ENCODE assay signal across 9 cellular contexts in genomic region chr9:70260606-70261005, GRCh38. TPM values are rescaled to one million over a fixed set of nuclear protein-coding genes. Genes with fewer than 3 reads are reported as not detected.
DNase-seq lines count a peak whose midpoint lies in the region; ATAC-seq and TF ChIP-seq lines count a peak whose summit lies in the region.
"Had no signal": no experiment of that assay in that cellular context is flagged by ENCODE, and none has a peak within 500 bp of the region (broad histone marks: within the 10 kb centered on the region; RNA-seq: fewer than 3 reads in every experiment).

No MANE protein-coding gene starts in this region.

- H3K27me3 Mint-ChIP-seq in natural killer cell treated with Interleukin-12 subunit alpha and Interleukin-12 subunit beta and Interleukin-15 and Interleukin-18, amount 100 ng/mL, for 72 hours, result peaks cover 0 to 3% of the 10 kb centered on the region in 2 donors

- peaks cover 84% of the 10 kb centered on the region for H3K79me2 ChIP-seq in GM23248 (ENCODE audit: insufficient read depth)

- H3K36me3 Mint-ChIP-seq in activated naive CD4-positive, alpha-beta T cell treated with anti-CD3 and anti-CD28 coated beads, Interleukin-2, amount 50 U/mL, for 72 hours, result peaks cover 48 to 52% of the 10 kb centered on the region in 2 donors
- peaks cover 36% of the 10 kb centered on the region for H3K36me3 Mint-ChIP-seq in natural killer cell treated with Interleukin-12 subunit alpha and Interleukin-12 subunit beta and Interleukin-15 and Interleukin-18, amount 100 ng/mL, for 72 hours

- H3K9me2 ChIP-seq in GM23248 (ENCODE audit: insufficient read depth), result no peaks in the 10 kb centered on the region

- in situ Hi-C loops in GM23248 (cut with MboI), result no loop called here

- peaks cover 73% of the 10 kb centered on the region for H3K4me1 ChIP-seq in GM23248 (ENCODE audit: insufficient read depth)

- CTCF ChIA-PET in HEK293T (lab: Yijun Ruan, JAX), result no interaction called here

- H3K36me3 ChIP-seq in GM23248 (ENCODE audit: low read depth), result peaks cover 38% of the 10 kb centered on the region
- H3K36me3 ChIP-seq: colonic mucosa had no signal

- ATAC-seq in activated naive CD4-positive, alpha-beta T cell treated with anti-CD3 and anti-CD28 coated beads, Interleukin-2, amount 50 U/mL, for 72 hours, result no peak
- no peak for ATAC-seq in natural killer cell treated with Interleukin-12 subunit alpha and Interleukin-12 subunit beta and Interleukin-15 and Interleukin-18, amount 100 ng/mL, for 72 hours
- no peak for ATAC-seq in activated CD4-positive, CD25-positive, alpha-beta regulatory T cell treated with anti-CD3 and anti-CD28 coated beads, Interleukin-2, amount 50 U/mL, for 24 hours

- H4K20me1 ChIP-seq in GM23248 (ENCODE audit: insufficient read depth), result peaks cover 10% of the 10 kb centered on the region; the same call in 1 of the 2 replicates

- peaks cover 42 to 48% of the 10 kb centered on the region in 2 donors for H3K4me1 Mint-ChIP-seq in natural killer cell treated with Interleukin-12 subunit alpha and Interleukin-12 subunit beta and Interleukin-15 and Interleukin-18, amount 100 ng/mL, for 72 hours (ENCODE audit: low read depth in 2 of 2)

- H3K4me3 ChIP-seq in GM12875 (ENCODE audit: low read depth, low read length) (peak overlapping the region; percentile 12), GM23248 (peak overlapping the region; percentile 92)

- no peak overlapping the region for H3K27ac ChIP-seq in GM23248
- H3K27ac ChIP-seq: colonic mucosa had no signal

- peak overlapping the region; percentile 91 for H3K4me2 ChIP-seq in GM23248 (ENCODE audit: unreplicated experiment)

- peak overlapping the region; percentile 93 for H3K4me3 Mint-ChIP-seq in natural killer cell treated with Interleukin-12 subunit alpha and Interleukin-12 subunit beta and Interleukin-15 and Interleukin-18, amount 100 ng/mL, for 72 hours

- H3K9me3 ChIP-seq in GM23248 (ENCODE audit: low read depth), result no peaks in the 10 kb centered on the region
- H3K9me3 ChIP-seq: colonic mucosa had no signal

- peaks cover 28% of the 10 kb centered on the region for H3F3A ChIP-seq in GM23248 (ENCODE audit: insufficient read depth)

- TF ChIP-seq CTCF in GM12875 (IDR thresholded peaks at IDR 0.05; ENCODE audit: borderline replicate concordance, insufficient read depth, low read depth, low read length), result no peak

- H3K27ac Mint-ChIP-seq in activated naive CD4-positive, alpha-beta T cell treated with anti-CD3 and anti-CD28 coated beads, Interleukin-2, amount 50 U/mL, for 72 hours, result peak overlapping the region; percentile 2 to 95
- H3K27ac Mint-ChIP-seq in natural killer cell treated with Interleukin-12 subunit alpha and Interleukin-12 subunit beta and Interleukin-15 and Interleukin-18, amount 100 ng/mL, for 72 hours, result peak overlapping the region in 1 of 2 donors; percentile 87

- H3K9me3 Mint-ChIP-seq in activated naive CD4-positive, alpha-beta T cell treated with anti-CD3 and anti-CD28 coated beads, Interleukin-2, amount 50 U/mL, for 72 hours, result no peaks in the 10 kb centered on the region
- H3K9me3 Mint-ChIP-seq in natural killer cell treated with Interleukin-12 subunit alpha and Interleukin-12 subunit beta and Interleukin-15 and Interleukin-18, amount 100 ng/mL, for 72 hours, result no peaks in the 10 kb centered on the region

- H3K9ac ChIP-seq in GM23248, result no peak overlapping the region

- POLR2A ChIA-PET in HEK293T (lab: Yijun Ruan, JAX), result interaction anchor here (0.6 kb wide), 1 partner anchor 26 kb away, joined by 3 read pairs; no protein-coding TSS in a partner anchor

- DNase-seq in GM23248, result no peak
- DNase-seq in activated naive CD4-positive, alpha-beta T cell treated with anti-CD3 and anti-CD28 coated beads, Interleukin-2, amount 50 U/mL, for 72 hours (ENCODE audit: low spot score in 2 of 2), result no peak
- no peak for DNase-seq in natural killer cell treated with Interleukin-12 subunit alpha and Interleukin-12 subunit beta and Interleukin-15 and Interleukin-18, amount 100 ng/mL, for 72 hours (ENCODE audit: low spot score)
- DNase-seq in HEK293T (ENCODE audit: extremely low spot score), result no peak
- no peak for DNase-seq in D341Med (ENCODE audit: low spot score)
- DNase-seq in NCI-H1436 treated with DMSO at 0.1 percent for 48 hours (lab: John Stamatoyannopoulos, UW), result no peak

- no peak overlapping the region for H2AFZ ChIP-seq in GM23248

- WGBS in GM23248 (ENCODE audit: low coverage in 1 of 2, low lambda C conversion rate in 2 of 2, missing lambda C conversion rate in 2 of 2), 2 experiments, result 95 to 96% methylated on average over 8 of the region's 8 CpGs

- no peaks in the 10 kb centered on the region for H3K27me3 ChIP-seq in GM23248 (replicated peaks; ENCODE audit: insufficient read depth)
- H3K27me3 ChIP-seq: colonic mucosa had no signal

TF ChIP-seq in HEK293T, 16 proteins besides CTCF, POLR2A, EP300 and RAD21:
- TF ChIP-seq FOXM1 (IDR thresholded peaks at IDR 0.05; ENCODE audit: borderline replicate concordance) (no peak), HDGF (IDR thresholded peaks at IDR 0.05; ENCODE audit: borderline replicate concordance) (no peak), SUZ12 (IDR thresholded peaks at IDR 0.05) (no peak), BHLHE40 (IDR thresholded peaks at IDR 0.05; ENCODE audit: borderline replicate concordance) (no peak), CTBP1 (IDR thresholded peaks at IDR 0.05; ENCODE audit: borderline replicate concordance) (no peak), FOXK2 (IDR thresholded peaks at IDR 0.05) (no peak), ARNT (IDR thresholded peaks at IDR 0.05) (no peak)
TF ChIP-seq in HEK293T: peak in this region for 0.

RNA-seq across cellular contexts. Expression of gene SMC5, which starts 1.8 kb away (rescaled TPM):
- 12.5 and 16.4 TPM in 2 replicates for total RNA-seq in GM23248 (2014; rRNA removed; shearing (Covaris generic))
- polyA plus RNA-seq in GM23248 (2016; fragmentation: Nextera tagmentation; extraction: Ambion mirVana), result 14.9 and 15.1 TPM in 2 replicates
- total RNA-seq in activated naive CD4-positive, alpha-beta T cell treated with anti-CD3 and anti-CD28 coated beads, Interleukin-2, amount 50 U/mL, for 72 hours, result 10 to 100 TPM; 39.8 to 45.7 TPM
- 10 to 100 TPM; 32.6 to 47.1 TPM for total RNA-seq in natural killer cell treated with Interleukin-12 subunit alpha and Interleukin-12 subunit beta and Interleukin-15 and Interleukin-18, amount 100 ng/mL, for 72 hours
